10 cellular contexts compared by ENCODE assay signal in the genomic region with DNA sequence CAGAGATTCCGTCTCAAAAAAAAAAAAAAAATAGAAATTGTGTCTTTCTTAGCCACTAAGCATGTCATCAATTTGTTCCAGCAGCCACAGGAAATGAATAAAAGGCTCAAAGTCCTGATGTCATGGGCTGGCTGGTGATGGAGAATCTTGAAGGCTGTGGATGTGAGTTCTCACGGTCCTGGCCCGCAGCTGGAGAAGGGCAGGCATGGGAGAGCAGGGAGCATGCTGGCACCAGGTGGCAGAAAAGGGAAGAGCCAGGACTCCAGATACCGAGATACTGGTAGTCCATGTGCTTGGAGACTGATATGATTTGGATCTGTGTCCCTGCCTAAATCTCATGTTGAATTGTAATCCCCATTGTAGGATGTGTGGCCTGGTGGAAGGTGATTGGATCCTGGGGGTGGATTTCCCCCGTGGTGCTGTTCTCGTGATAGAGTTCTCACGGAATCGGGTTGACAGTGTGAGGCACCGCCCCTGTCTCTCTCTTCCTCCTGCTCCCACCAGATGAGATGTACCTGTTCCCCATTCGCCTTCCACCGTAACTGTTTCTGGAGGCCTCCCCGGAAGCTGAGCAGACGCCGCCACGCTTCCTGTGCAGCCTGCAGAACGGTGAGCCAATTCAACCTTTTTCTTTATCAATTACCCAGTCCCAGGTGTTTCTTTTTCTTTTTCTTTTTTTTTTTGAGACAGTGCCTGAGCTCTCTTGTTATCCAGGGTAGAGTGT. TPM values are rescaled to one million over a fixed set of nuclear protein-coding genes. Genes with fewer than 3 reads are reported as not detected.
DNase-seq lines count a peak whose midpoint lies in the region; ATAC-seq lines count a peak whose summit lies in the region.
"Had no signal": no experiment of that assay in that cellular context is flagged by ENCODE, and none has a peak within 500 bp of the region (broad histone marks: within the 10 kb centered on the region; RNA-seq: fewer than 3 reads in every experiment).

No MANE protein-coding gene starts in this region.

- peak; percentile 76 for DNase-seq in G401 (ENCODE audit: low spot score)
- DNase-seq in M059J (ENCODE audit: low read depth) = peak; percentile 23
- peak; percentile 80 for DNase-seq in mesenteric fat pad (ENCODE audit: low spot score)
- DNase-seq in NCI-H524 treated with DMSO at 0.1 percent for 48 hours (lab: John Stamatoyannopoulos, UW) = no peak
- DNase-seq: NCI-H1417 treated with DMSO at 0.1 percent for 48 hours had no signal

- H3K9me3 Mint-ChIP-seq in activated naive CD4-positive, alpha-beta T cell treated with anti-CD3 and anti-CD28 coated beads, Interleukin-2, amount 50 U/mL, for 24 hours = no peaks in the 10 kb centered on the region

- in situ Hi-C loops in G401 (cut with HindIII; ENCODE audit: low sequenced_read_pairs) = no loop called here

- no peaks in the 10 kb centered on the region for H3K27me3 Mint-ChIP-seq in activated naive CD4-positive, alpha-beta T cell treated with anti-CD3 and anti-CD28 coated beads, Interleukin-2, amount 50 U/mL, for 24 hours

- ATAC-seq in HG03135 (IDR thresholded peaks at IDR 0.05; ENCODE audit: unreplicated experiment) (no peak), HG03439 (IDR thresholded peaks at IDR 0.05; ENCODE audit: unreplicated experiment) (no peak), GM21381 (IDR thresholded peaks at IDR 0.05; ENCODE audit: unreplicated experiment) (no peak)

- peak overlapping the region; percentile 59 for H3K27ac Mint-ChIP-seq in activated naive CD4-positive, alpha-beta T cell treated with anti-CD3 and anti-CD28 coated beads, Interleukin-2, amount 50 U/mL, for 24 hours
- H3K27ac Mint-ChIP-seq: progenitor cell of endocrine pancreas had no signal

- peaks cover 3% of the 10 kb centered on the region for H3K36me3 Mint-ChIP-seq in activated naive CD4-positive, alpha-beta T cell treated with anti-CD3 and anti-CD28 coated beads, Interleukin-2, amount 50 U/mL, for 24 hours

- H3K4me3 Mint-ChIP-seq in activated naive CD4-positive, alpha-beta T cell treated with anti-CD3 and anti-CD28 coated beads, Interleukin-2, amount 50 U/mL, for 24 hours = peak overlapping the region; percentile 47

- peaks cover 14% of the 10 kb centered on the region for H3K4me1 Mint-ChIP-seq in activated naive CD4-positive, alpha-beta T cell treated with anti-CD3 and anti-CD28 coated beads, Interleukin-2, amount 50 U/mL, for 24 hours

RNA-seq across cellular contexts. Expression of a gene that starts 18.1 kb away (rescaled TPM):
- not detected in 2 replicates for total RNA-seq in G401 (2014; rRNA removed; shearing (Covaris generic))
- total RNA-seq in M059J (2014; rRNA removed; shearing (Covaris generic)) = not detected in 2 replicates
- not detected for total RNA-seq in mesenteric fat pad
- total RNA-seq: progenitor cell of endocrine pancreas had no signal

RNA-seq across cellular contexts. Expression of a gene that starts 50.4 kb away (rescaled TPM):
- total RNA-seq in G401 (2014; rRNA removed; shearing (Covaris generic)) = 0.18 TPM in 1 of 2 replicates, not detected in the other
- total RNA-seq in M059J (2014; rRNA removed; shearing (Covaris generic)) = 0.25 TPM in 1 of 2 replicates, not detected in the other
- total RNA-seq in mesenteric fat pad = 29.8 TPM

RNA-seq across cellular contexts. Expression of a gene that starts 59.0 kb away (rescaled TPM):
- total RNA-seq in G401 (2014; rRNA removed; shearing (Covaris generic)) = 19.1 and 21.3 TPM in 2 replicates
- total RNA-seq in M059J (2014; rRNA removed; shearing (Covaris generic)) = 3.3 and 9.4 TPM in 2 replicates
- 16.7 TPM for total RNA-seq in mesenteric fat pad

RNA-seq across cellular contexts. Expression of a gene that starts 59.1 kb away (rescaled TPM):
- 99.9 and 120 TPM in 2 replicates for total RNA-seq in G401 (2014; rRNA removed; shearing (Covaris generic))
- 59.6 and 75.3 TPM in 2 replicates for total RNA-seq in M059J (2014; rRNA removed; shearing (Covaris generic))
- 41.9 TPM for total RNA-seq in mesenteric fat pad

Comparison
In these comparisons a context has a peak if more than half of its experiments do, and no peak if none do; other contexts are left out.
1. RNA of a gene that starts 50.4 kb away (total RNA-seq): 29.8 TPM in mesenteric fat pad (single experiment); 0.18 TPM in G401 and 0.25 TPM in M059J; every median in the first group is over 10 times any median in the second.